ENCODE assay signal across 28 cellular contexts in the genomic region with DNA sequence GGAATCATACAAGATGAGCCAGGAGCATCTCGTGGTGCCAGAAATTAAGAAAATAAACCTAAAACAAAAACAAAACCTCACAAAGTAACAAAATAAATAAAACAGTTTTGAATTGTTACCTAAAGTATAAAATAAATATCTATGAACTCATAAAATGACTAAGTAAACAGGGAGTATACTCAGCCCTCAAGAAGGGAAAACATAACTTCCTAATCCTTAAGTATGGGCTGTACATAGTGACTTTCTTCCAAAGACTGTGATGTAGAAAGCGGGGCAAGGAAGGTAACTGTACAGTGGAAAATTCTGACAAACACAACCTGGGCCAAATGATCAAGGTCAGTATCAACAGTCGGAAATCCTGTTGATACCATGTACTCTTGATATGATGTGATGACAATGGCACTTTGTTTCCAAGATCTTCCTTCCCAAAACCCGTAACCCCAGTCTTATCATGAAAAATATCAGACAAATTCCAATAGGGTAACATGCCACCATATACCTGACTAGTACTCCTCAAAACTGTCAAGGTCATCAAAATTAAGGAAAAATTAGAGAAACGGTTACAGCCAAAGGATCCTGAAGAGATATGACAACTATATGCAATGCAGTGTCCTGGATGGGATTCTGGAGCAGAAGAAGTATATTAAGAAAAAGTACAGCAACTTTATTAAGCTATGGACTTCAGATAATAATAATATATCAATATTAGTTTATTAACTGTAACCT.
"Had no signal": no experiment of that assay in that cellular context is flagged by ENCODE, and none has a peak within 500 bp of the region (broad histone marks: within the 10 kb centered on the region; RNA-seq: fewer than 3 reads in every experiment).

No MANE protein-coding gene starts in this region.

- H3K4me3 ChIP-seq: ascending aorta, breast epithelium, cardiac muscle cell, coronary artery, dorsolateral prefrontal cortex had no signal

- H3K27ac ChIP-seq: ascending aorta, breast epithelium, cardiac muscle cell, coronary artery, dorsolateral prefrontal cortex had no signal

- H3K9me3 ChIP-seq: ascending aorta, breast epithelium had no signal

- H3K36me3 ChIP-seq: ascending aorta, breast epithelium, cardiac muscle cell had no signal

- DNase-seq: activated CD4-positive, alpha-beta memory T cell treated with anti-CD3 and anti-CD28 coated beads for 36 hours; activated CD4-positive, alpha-beta T cell treated with anti-CD3 and anti-CD28 coated beads for 36 hours; activated CD4-positive, alpha-beta T cell treated with anti-CD3 and anti-CD28 coated beads, Interleukin-2, amount 10 ng/mL, durations not matched to agents 24 days and 14 days; activated CD4-positive, CD25-positive, alpha-beta regulatory T cell; activated CD4-positive, CD25-positive, alpha-beta regulatory T cell treated with anti-CD3 and anti-CD28 coated beads, Interleukin-2, amount 50 U/mL, for 72 hours; activated CD8-positive, alpha-beta memory T cell treated with anti-CD3 and anti-CD28 coated beads, Interleukin-2, amount 50 U/mL, for 48 hours; activated gamma-delta T cell; activated naive CD4-positive, alpha-beta T cell; activated naive CD4-positive, alpha-beta T cell treated with anti-CD3 and anti-CD28 coated beads, Interleukin-2, amount 10 ng/mL, durations not matched to agents 7 days and 5 days; activated naive CD8-positive, alpha-beta T cell treated with anti-CD3 and anti-CD28 coated beads, Interleukin-2, amount 10 ng/mL, durations not matched to agents 7 days and 5 days; activated T-cell treated with anti-CD3 and anti-CD28 coated beads for 4 hours; activated T-cell treated with anti-CD3 and anti-CD28 coated beads, Interleukin-2, amount 50 U/mL, for 24 hours; activated T-cell treated with anti-CD3 and anti-CD28 coated beads, Interleukin-2, amount 50 U/mL, for 72 hours; central memory CD4-positive, alpha-beta T cell; cerebellar nuclear complex; dorsolateral prefrontal cortex; effector memory CD4-positive, alpha-beta T cell; endodermal cell; foreskin fibroblast; head of caudate nucleus; T-helper 2 cell had no signal

- H3K27me3 ChIP-seq: ascending aorta, breast epithelium, cardiac muscle cell, dorsolateral prefrontal cortex had no signal

- ATAC-seq: activated CD4-positive, alpha-beta T cell treated with anti-CD3 and anti-CD28 coated beads for 36 hours; activated naive CD4-positive, alpha-beta T cell treated with anti-CD3 and anti-CD28 coated beads, Interleukin-2, amount 50 U/mL, for 72 hours; activated T-cell treated with anti-CD3 and anti-CD28 coated beads, Interleukin-2, amount 50 U/mL, for 72 hours; esophagus mucosa had no signal

- FAIRE-seq: frontal cortex had no signal

- H3K4me1 ChIP-seq: ascending aorta, breast epithelium had no signal
